In genomic region chr22:30634477-30635233, GRCh38 we compare ENCODE assay signal across 1 cellular context.
A peak's percentile ranks its signal among the peaks of the same experiment; 100 is the strongest.
TF ChIP-seq lines count a peak whose summit lies in the region.

No MANE protein-coding gene starts in this region.

TF ChIP-seq in K562, 482 proteins besides CTCF, POLR2A, EP300 and RAD21 (continued from another document and continues in another):
- TF ChIP-seq MNT (conservative IDR thresholded peaks at IDR 0.05) (no peak), MLLT1 (IDR thresholded peaks at IDR 0.05) (no peak), DEAF1 (CRISPR knock-in tag; IDR thresholded peaks at IDR 0.05) (peak; percentile 77), ARID1B (IDR thresholded peaks at IDR 0.05) (no peak), ZBTB33 (CRISPR knock-in tag; IDR thresholded peaks at IDR 0.05) (0 out of 2 replicates have a peak, but pooled peaks have one; percentile 14), RBM17 (IDR thresholded peaks at IDR 0.05; ENCODE audit: borderline replicate concordance, low read depth, low read length) (no peak), KLF16 (IDR thresholded peaks at IDR 0.05) (0 out of 2 replicates have a peak, but pooled peaks have one; percentile 32), ZEB2 (IDR thresholded peaks at IDR 0.05) (0 out of 2 replicates have a peak, but pooled peaks have one; percentile 12), ZNF764 (CRISPR knock-in tag; IDR thresholded peaks at IDR 0.05; ENCODE audit: low read depth) (no peak), SRSF3 (IDR thresholded peaks at IDR 0.05; ENCODE audit: insufficient read depth, low read length) (no peak), U2AF1 (optimal IDR thresholded peaks at IDR 0.05; ENCODE audit: low read depth, low read length) (no peak), CHD2 (IDR thresholded peaks at IDR 0.05; ENCODE audit: low read depth, low read length) (no peak), ZFPM2 (CRISPR knock-in tag; IDR thresholded peaks at IDR 0.05) (no peak), ZNF224 (CRISPR knock-in tag; IDR thresholded peaks at IDR 0.05) (0 out of 2 replicates have a peak, but pooled peaks have one; percentile 12), ZBTB34 (CRISPR knock-in tag; IDR thresholded peaks at IDR 0.05) (no peak), HDAC3 (IDR thresholded peaks at IDR 0.05; ENCODE audit: borderline replicate concordance, partially characterized antibody) (no peak), XRCC5 (IDR thresholded peaks at IDR 0.05; ENCODE audit: low read depth, low read length) (0 out of 2 replicates have a peak, but pooled peaks have one; percentile 45), ARID2 (IDR thresholded peaks at IDR 0.05) (peak; percentile 65), PYGO2 (tag; IDR thresholded peaks at IDR 0.05) (no peak), CREB5 (CRISPR knock-in tag; IDR thresholded peaks at IDR 0.05) (no peak), HDAC1 (IDR thresholded peaks at IDR 0.05) (no peak), RREB1 (CRISPR knock-in tag; IDR thresholded peaks at IDR 0.05) (0 out of 2 replicates have a peak, but pooled peaks have one; percentile 53), ZNF395 (CRISPR knock-in tag; IDR thresholded peaks at IDR 0.05) (no peak), ZNF311 (CRISPR knock-in tag; IDR thresholded peaks at IDR 0.05) (no peak), FOSL1 (tag; conservative IDR thresholded peaks at IDR 0.05) (peak; percentile 50), FOXK2 (conservative IDR thresholded peaks at IDR 0.05 in 1 of 2, IDR thresholded peaks at IDR 0.05 in 1 of 2; ENCODE audit: low read depth in 2 of 2) (peak; percentile 47 to 55; a peak in 2 of 4 replicates), CTBP1 (IDR thresholded peaks at IDR 0.05; ENCODE audit: borderline replicate concordance) (peak; percentile 82; the same call in 1 of the 2 replicates), ZNF184 (CRISPR knock-in tag; IDR thresholded peaks at IDR 0.05) (no peak), FOXP1 (CRISPR knock-in tag; IDR thresholded peaks at IDR 0.05) (no peak), CTCFL (IDR thresholded peaks at IDR 0.05; ENCODE audit: borderline replicate concordance, insufficient read depth, low read depth, low read length, poor library complexity, severe bottlenecking) (peak; percentile 60), ZBTB7A (IDR thresholded peaks at IDR 0.05; ENCODE audit: borderline replicate concordance, control insufficient read depth, low read depth, low read length) (peak; percentile 47; the same call in 1 of the 2 replicates), RBM39 (optimal IDR thresholded peaks at IDR 0.05; ENCODE audit: low read depth, low read length) (no peak), ZNF316 (IDR thresholded peaks at IDR 0.05) (no peak), ATF7 (IDR thresholded peaks at IDR 0.05) (peak; percentile 24; the same call in 1 of the 2 replicates), ZNF707 (CRISPR knock-in tag; conservative IDR thresholded peaks at IDR 0.05) (no peak), MTA3 (IDR thresholded peaks at IDR 0.05; ENCODE audit: borderline replicate concordance) (0 out of 2 replicates have a peak, but pooled peaks have one; percentile 21), NR1H2 (CRISPR knock-in tag; IDR thresholded peaks at IDR 0.05) (no peak), E2F3 (CRISPR knock-in tag; IDR thresholded peaks at IDR 0.05) (no peak), SIN3B (IDR thresholded peaks at IDR 0.05; ENCODE audit: low read depth) (0 out of 2 replicates have a peak, but pooled peaks have one; percentile 4), ZBTB8A (IDR thresholded peaks at IDR 0.05; ENCODE audit: partially characterized antibody) (no peak), NCOA1 (IDR thresholded peaks at IDR 0.05; ENCODE audit: low read depth) (no peak), ZBTB26 (CRISPR knock-in tag; IDR thresholded peaks at IDR 0.05) (no peak), PCBP1 (IDR thresholded peaks at IDR 0.05; ENCODE audit: low read depth, low read length, poor library complexity, severe bottlenecking) (no peak)
